Comparison of ENCODE assay signal across 8 cellular contexts in the genomic region with DNA sequence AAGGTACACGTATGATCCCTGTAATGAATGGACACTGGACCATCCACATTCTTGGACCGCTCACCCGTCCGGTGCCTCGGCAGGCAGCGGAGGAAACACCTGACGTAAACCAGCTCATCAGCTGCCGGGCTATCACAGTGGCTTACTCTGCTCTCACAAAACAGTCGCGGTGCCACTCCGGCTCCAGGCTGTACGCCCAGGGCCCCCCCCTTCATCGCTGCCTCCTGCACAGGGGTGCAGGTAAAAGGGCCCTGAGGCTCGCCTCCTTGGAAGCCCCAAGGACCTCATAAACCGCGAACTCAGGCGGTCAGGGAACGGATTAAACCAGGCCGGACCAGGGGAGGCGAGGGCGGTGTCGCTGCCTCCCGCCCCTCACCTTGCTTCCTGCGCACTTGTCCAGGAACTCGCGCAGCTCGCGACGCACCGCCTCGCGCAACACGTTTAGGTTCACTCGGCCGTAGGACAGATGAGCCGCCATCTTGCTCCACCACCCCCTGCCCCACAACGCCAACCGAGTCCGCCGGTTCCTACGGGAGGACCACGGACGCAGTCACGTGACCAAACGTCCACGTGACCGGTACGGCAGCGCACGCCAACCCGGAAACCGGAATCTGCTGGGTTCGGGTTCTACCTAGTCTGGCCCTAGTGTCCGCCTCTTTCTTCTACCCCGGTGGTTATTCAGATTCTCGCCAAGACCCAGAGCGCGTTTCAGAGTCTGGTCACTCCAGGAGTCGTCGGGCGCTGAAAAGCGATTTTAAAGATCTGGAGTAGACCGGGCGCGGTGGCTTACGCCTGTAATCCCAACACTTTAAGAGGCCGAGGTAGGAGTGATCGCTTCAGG. TPM values are rescaled to one million over a fixed set of nuclear protein-coding genes. Genes with fewer than 3 reads are reported as not detected.
DNase-seq lines count a peak whose midpoint lies in the region; ATAC-seq and TF ChIP-seq lines count a peak whose summit lies in the region.

A gene (minus strand): TSS at position 564 of the 841 bp plus-strand sequence. CDS start 86 bp downstream, at position 478.

- CTCF ChIA-PET in PC-3 (lab: Charles Lee), result interaction anchor here (0.7 to 1.1 kb wide), 2 partner anchors 16 to 161 kb away, joined by 3 read pairs; no protein-coding TSS in a partner anchor

- TF ChIP-seq CTCF in PC-3 (conservative IDR thresholded peaks at IDR 0.05; ENCODE audit: low read depth, low read length), result no peak

- peak; percentile 78 for ATAC-seq in GM21619 (IDR thresholded peaks at IDR 0.05; ENCODE audit: unreplicated experiment)
- ATAC-seq in PC-3, result peak; percentile 87

- intact Hi-C loops in PC-3 (cut with micrococcal nuclease), result loop anchor here (5.0 kb wide), 2 partner anchors 39 to 91 kb away; a partner anchor contains a TSS

- H3K4me1 ChIP-seq in PC-3 (ENCODE audit: insufficient read depth, low read length) (peaks cover 12% of the 10 kb centered on the region), mononuclear cell (ENCODE audit: insufficient read depth, low read length) (peaks cover 22% of the 10 kb centered on the region)

- BruUV-seq in PC-3 (replicated peaks; lab: Mats Ljungman, UMichigan), result TSS peak; percentile 70

- no peaks in the 10 kb centered on the region for H3K9me2 ChIP-seq in PC-3 (replicated peaks; ENCODE audit: low read length)

- no peaks in the 10 kb centered on the region for H4K20me1 ChIP-seq in PC-3 (ENCODE audit: low read length)

- H3K9ac ChIP-seq in PC-3 (ENCODE audit: low read length), result peak within 1 kb of the TSS; percentile 84

- H3K4me3 ChIP-seq in Jurkat, Clone E6-1 (ENCODE audit: low read length), result peak within 1 kb of the TSS; percentile 93
- H3K4me3 ChIP-seq in PC-3 (ENCODE audit: low read length) (peak within 1 kb of the TSS; percentile 84), mononuclear cell (ENCODE audit: low read length) (peak within 1 kb of the TSS; percentile 84)

- H2AFZ ChIP-seq in PC-3 (ENCODE audit: low read length), result peak within 1 kb of the TSS; percentile 96

- no peaks in the 10 kb centered on the region for H3K27me3 ChIP-seq in PC-3 (ENCODE audit: low read length)
- no peaks in the 10 kb centered on the region for H3K27me3 ChIP-seq in mononuclear cell (ENCODE audit: insufficient read depth, low read length)

- no peaks in the 10 kb centered on the region for H3F3A ChIP-seq in PC-3 (ENCODE audit: low read length, unreplicated experiment)

- peaks cover 4% of the 10 kb centered on the region; the same call in 1 of the 2 replicates for H3K36me3 ChIP-seq in PC-3 (ENCODE audit: low read depth, low read length)

- DNase-seq in DMS153 (lab: John Stamatoyannopoulos, UW) (peak; percentile 94), PC-3 (peak; percentile 99), activated T-cell treated with anti-CD3 and anti-CD28 coated beads for 48 hours (ENCODE audit: low read depth) (peak; percentile 94), epithelial cell of prostate (ENCODE audit: low read depth, low spot score) (peak; percentile 93)
- DNase-seq in Jurkat, Clone E6-1 (ENCODE audit: low read depth, low spot score), result peak; percentile 98
- DNase-seq in stimulated activated CD8-positive, alpha-beta memory T cell treated with anti-CD3 and anti-CD28 coated beads, Interleukin-2, amount 100 ng/mL, for 48 hours (ENCODE audit: low read depth in 2 of 2), result peak; percentile 92 to 95

- H3K9me3 ChIP-seq in PC-3 (ENCODE audit: low read length), result no peaks in the 10 kb centered on the region
- no peaks in the 10 kb centered on the region for H3K9me3 ChIP-seq in mononuclear cell (ENCODE audit: low read depth, low read length)

- peak within 1 kb of the TSS; percentile 86 for H3K4me2 ChIP-seq in PC-3 (ENCODE audit: low read length)

- H3K27ac ChIP-seq in PC-3 (ENCODE audit: low read length), result peak within 1 kb of the TSS; percentile 69
- peak within 1 kb of the TSS; percentile 94 for H3K27ac ChIP-seq in epithelial cell of prostate

- peaks cover 15% of the 10 kb centered on the region for H3K79me2 ChIP-seq in PC-3 (ENCODE audit: low read length)

- POLR2A ChIA-PET in PC-3 (lab: Charles Lee; ENCODE audit: unreplicated experiment), result interaction anchor here (0.6 kb wide), 1 partner anchor 257 kb away, joined by 5 read pairs; no protein-coding TSS in a partner anchor

RNA-seq across cellular contexts. Expression of the gene that starts here (rescaled TPM):
- 30.2 TPM for polyA plus RNA-seq in Jurkat, Clone E6-1 (2012; ENCODE audit: insufficient read depth, insufficient read length)
- total RNA-seq in PC-3 (2014; rRNA removed) (22.2 and 40.8 TPM in 2 replicates), mononuclear cell (19.0 TPM)

Comparison
In these comparisons a context has a peak if more than half of its experiments do, and no peak if none do; other contexts are left out.
1. Peak in every context shown above with its lines: DNase-seq, ATAC-seq, H3K4me3 ChIP-seq and H3K27ac ChIP-seq.